Comparison of ENCODE assay signal across 11 cellular contexts in genomic region chr1:210653771-210654170, GRCh38.
DNase-seq lines count a peak whose midpoint lies in the region; ATAC-seq and TF ChIP-seq lines count a peak whose summit lies in the region.
"Had no signal": no experiment of that assay in that cellular context is flagged by ENCODE, and none has a peak within 500 bp of the region (broad histone marks: within the 10 kb centered on the region; RNA-seq: fewer than 3 reads in every experiment).

No MANE protein-coding gene starts in this region.

- no peaks in the 10 kb centered on the region for H3K36me3 Mint-ChIP-seq in activated CD8-positive, alpha-beta T cell treated with anti-CD3 and anti-CD28 coated beads for 36 hours (ENCODE audit: low read depth)
- peaks cover 8% of the 10 kb centered on the region for H3K36me3 Mint-ChIP-seq in stimulated activated memory B cell treated with anti-CD40 and anti-IgM and Interleukin-4, amounts not matched to agents 10 μg/mL and 1 μg/mL and 100 μg/mL, for 72 hours

- no peak overlapping the region for H3K27ac Mint-ChIP-seq in activated CD8-positive, alpha-beta T cell treated with anti-CD3 and anti-CD28 coated beads for 36 hours
- no peak overlapping the region for H3K27ac Mint-ChIP-seq in stimulated activated memory B cell treated with anti-CD40 and anti-IgM and Interleukin-4, amounts not matched to agents 10 μg/mL and 1 μg/mL and 100 μg/mL, for 72 hours

- no peaks in the 10 kb centered on the region for H3K4me1 Mint-ChIP-seq in activated CD8-positive, alpha-beta T cell treated with anti-CD3 and anti-CD28 coated beads for 36 hours (ENCODE audit: low read depth)
- no peaks in the 10 kb centered on the region for H3K4me1 Mint-ChIP-seq in stimulated activated memory B cell treated with anti-CD40 and anti-IgM and Interleukin-4, amounts not matched to agents 10 μg/mL and 1 μg/mL and 100 μg/mL, for 72 hours

- H3K36me3 ChIP-seq in testis (ENCODE audit: low read depth, missing control alignments): no peaks in the 10 kb centered on the region
- H3K36me3 ChIP-seq: esophagus squamous epithelium, prostate gland, tibial nerve had no signal

- H3K9me3 Mint-ChIP-seq in activated CD8-positive, alpha-beta T cell treated with anti-CD3 and anti-CD28 coated beads for 36 hours: peaks cover 3% of the 10 kb centered on the region
- peaks cover 11% of the 10 kb centered on the region for H3K9me3 Mint-ChIP-seq in stimulated activated memory B cell treated with anti-CD40 and anti-IgM and Interleukin-4, amounts not matched to agents 10 μg/mL and 1 μg/mL and 100 μg/mL, for 72 hours

- H3K9me3 ChIP-seq in testis: no peaks in the 10 kb centered on the region
- H3K9me3 ChIP-seq: esophagus squamous epithelium, prostate gland, tibial nerve had no signal

- no peak for TF ChIP-seq POLR2A in testis (IDR thresholded peaks at IDR 0.05)

- no peak overlapping the region for H3K27ac ChIP-seq in testis
- H3K27ac ChIP-seq: esophagus squamous epithelium, prostate gland, tibial nerve had no signal

- no peaks in the 10 kb centered on the region for H3K27me3 Mint-ChIP-seq in activated CD8-positive, alpha-beta T cell treated with anti-CD3 and anti-CD28 coated beads for 36 hours
- no peaks in the 10 kb centered on the region for H3K27me3 Mint-ChIP-seq in stimulated activated memory B cell treated with anti-CD40 and anti-IgM and Interleukin-4, amounts not matched to agents 10 μg/mL and 1 μg/mL and 100 μg/mL, for 72 hours

- H3K4me1 ChIP-seq in testis: no peaks in the 10 kb centered on the region
- H3K4me1 ChIP-seq: esophagus squamous epithelium, prostate gland, tibial nerve had no signal

- peak; percentile 81 for ATAC-seq in activated CD8-positive, alpha-beta T cell treated with anti-CD3 and anti-CD28 coated beads for 36 hours
- peak; percentile 59 for ATAC-seq in stimulated activated memory B cell treated with anti-CD40 and anti-IgM and Interleukin-4, amounts not matched to agents 10 μg/mL and 1 μg/mL and 100 μg/mL, for 72 hours
- no peak for ATAC-seq in HG03469 (IDR thresholded peaks at IDR 0.05; ENCODE audit: unreplicated experiment)

- 43 to 44% methylated on average over 6 of the region's 6 CpGs for WGBS in testis, 2 donors

- CTCF ChIA-PET in activated CD8-positive, alpha-beta T cell treated with anti-CD3 and anti-CD28 coated beads for 36 hours (lab: Charles Lee): interaction anchor here (1.3 kb wide), 1 partner anchor 207 kb away, joined by 4 read pairs; no protein-coding TSS in a partner anchor

- DNase-seq in DMS79 treated with DMSO at 0.1 percent for 48 hours (lab: John Stamatoyannopoulos, UW): peak; percentile 22
- DNase-seq in DMS79 (lab: John Stamatoyannopoulos, UW): no peak
- peak; percentile 7 for DNase-seq in activated CD8-positive, alpha-beta T cell treated with anti-CD3 and anti-CD28 coated beads for 36 hours
- peak; percentile 16 for DNase-seq in glomerular visceral epithelial cell (ENCODE audit: extremely low spot score)
- DNase-seq in testis: no peak
- no peak for DNase-seq in activated T-cell treated with anti-CD3 and anti-CD28 coated beads, Interleukin-2, amount 50 U/mL, for 48 hours
- DNase-seq: esophagus squamous epithelium had no signal

- POLR2A ChIA-PET in activated CD8-positive, alpha-beta T cell treated with anti-CD3 and anti-CD28 coated beads for 36 hours (lab: Charles Lee): interaction anchor here (0.7 kb wide), 1 partner anchor 425 kb away, joined by 3 read pairs; no protein-coding TSS in a partner anchor

- H3K4me3 ChIP-seq in testis: no peak overlapping the region
- H3K4me3 ChIP-seq: esophagus squamous epithelium, prostate gland, tibial nerve had no signal

- intact Hi-C loops in activated CD8-positive, alpha-beta T cell treated with anti-CD3 and anti-CD28 coated beads for 36 hours (cut with micrococcal nuclease): no loop called here
- intact Hi-C loops in testis (cut with DNase I; ENCODE audit: low total_unique reads): no loop called here

- no peaks in the 10 kb centered on the region for H3K27me3 ChIP-seq in testis
- H3K27me3 ChIP-seq: esophagus squamous epithelium, tibial nerve had no signal

- H3K4me3 Mint-ChIP-seq in activated CD8-positive, alpha-beta T cell treated with anti-CD3 and anti-CD28 coated beads for 36 hours: no peak overlapping the region
- H3K4me3 Mint-ChIP-seq in stimulated activated memory B cell treated with anti-CD40 and anti-IgM and Interleukin-4, amounts not matched to agents 10 μg/mL and 1 μg/mL and 100 μg/mL, for 72 hours: no peak overlapping the region

- TF ChIP-seq CTCF in activated CD8-positive, alpha-beta T cell treated with anti-CD3 and anti-CD28 coated beads for 36 hours (IDR thresholded peaks at IDR 0.05): no peak
- no peak for TF ChIP-seq CTCF in testis (IDR thresholded peaks at IDR 0.05)

Comparison
In these comparisons a context has a peak if more than half of its experiments do, and no peak if none do; other contexts are left out.
1. DNase-seq: peak in DMS79 treated with DMSO at 0.1 percent for 48 hours (single experiment), activated CD8-positive, alpha-beta T cell treated with anti-CD3 and anti-CD28 coated beads for 36 hours (single experiment) and glomerular visceral epithelial cell (single experiment); none in DMS79 (single experiment), testis (single experiment) and activated T-cell treated with anti-CD3 and anti-CD28 coated beads, Interleukin-2, amount 50 U/mL, for 48 hours (0 of 2).